In the genomic region with DNA sequence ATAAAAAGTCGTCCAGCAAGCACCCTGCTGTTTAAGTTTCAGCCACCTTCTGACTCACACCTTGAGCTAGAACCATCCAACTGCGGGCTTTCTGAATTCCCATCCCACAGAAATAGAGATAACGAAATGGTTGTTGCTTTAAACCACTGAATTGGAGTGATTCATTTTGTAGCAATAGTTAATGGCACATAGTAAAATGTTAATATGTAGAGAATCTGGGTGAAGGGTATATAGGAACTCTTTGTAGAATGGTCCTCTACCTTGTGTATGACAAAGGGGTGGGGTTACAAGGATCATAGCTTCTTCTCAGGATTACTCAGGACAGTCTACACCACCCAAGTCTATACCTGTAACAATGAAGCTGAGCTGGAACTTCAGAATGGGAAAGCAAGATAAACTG, we compare ENCODE assay signal across 1 cellular context.
TF ChIP-seq lines count a peak whose summit lies in the region.

No MANE protein-coding gene starts in this region.

TF ChIP-seq in K562, 482 proteins besides CTCF, POLR2A, EP300 and RAD21:
- TF ChIP-seq FOSL1 (tag; conservative IDR thresholded peaks at IDR 0.05): peak; percentile 76
- TF ChIP-seq KDM1A (IDR thresholded peaks at IDR 0.05): peak; percentile 41 to 44; a peak in 2 of 4 replicates
- TF ChIP-seq NR4A1 (CRISPR knock-in tag; IDR thresholded peaks at IDR 0.05): no peak
- TF ChIP-seq NR4A1 (tag; IDR thresholded peaks at IDR 0.05): no peak
- TF ChIP-seq, protein P1, sequence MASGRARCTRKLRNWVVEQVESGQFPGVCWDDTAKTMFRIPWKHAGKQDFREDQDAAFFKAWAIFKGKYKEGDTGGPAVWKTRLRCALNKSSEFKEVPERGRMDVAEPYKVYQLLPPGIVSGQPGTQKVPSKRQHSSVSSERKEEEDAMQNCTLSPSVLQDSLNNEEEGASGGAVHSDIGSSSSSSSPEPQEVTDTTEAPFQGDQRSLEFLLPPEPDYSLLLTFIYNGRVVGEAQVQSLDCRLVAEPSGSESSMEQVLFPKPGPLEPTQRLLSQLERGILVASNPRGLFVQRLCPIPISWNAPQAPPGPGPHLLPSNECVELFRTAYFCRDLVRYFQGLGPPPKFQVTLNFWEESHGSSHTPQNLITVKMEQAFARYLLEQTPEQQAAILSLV (tag; IDR thresholded peaks at IDR 0.05): no peak
- peak; percentile 18; the same call in 1 of the 2 replicates for TF ChIP-seq JUND (IDR thresholded peaks at IDR 0.05; ENCODE audit: borderline replicate concordance, low read depth, low read length)
- no peak for TF ChIP-seq JUND (tag; IDR thresholded peaks at IDR 0.05; ENCODE audit: borderline replicate concordance, low read depth, low read length)
- 0 out of 4 replicates have a peak, but pooled peaks of 1 of the 2 experiments have one; percentile 22 for TF ChIP-seq RCOR1 (IDR thresholded peaks at IDR 0.05; ENCODE audit: borderline replicate concordance in 1 of 2, low read depth in 2 of 2, low read length in 2 of 2)
